15 cellular contexts compared by ENCODE assay signal in the genomic region with DNA sequence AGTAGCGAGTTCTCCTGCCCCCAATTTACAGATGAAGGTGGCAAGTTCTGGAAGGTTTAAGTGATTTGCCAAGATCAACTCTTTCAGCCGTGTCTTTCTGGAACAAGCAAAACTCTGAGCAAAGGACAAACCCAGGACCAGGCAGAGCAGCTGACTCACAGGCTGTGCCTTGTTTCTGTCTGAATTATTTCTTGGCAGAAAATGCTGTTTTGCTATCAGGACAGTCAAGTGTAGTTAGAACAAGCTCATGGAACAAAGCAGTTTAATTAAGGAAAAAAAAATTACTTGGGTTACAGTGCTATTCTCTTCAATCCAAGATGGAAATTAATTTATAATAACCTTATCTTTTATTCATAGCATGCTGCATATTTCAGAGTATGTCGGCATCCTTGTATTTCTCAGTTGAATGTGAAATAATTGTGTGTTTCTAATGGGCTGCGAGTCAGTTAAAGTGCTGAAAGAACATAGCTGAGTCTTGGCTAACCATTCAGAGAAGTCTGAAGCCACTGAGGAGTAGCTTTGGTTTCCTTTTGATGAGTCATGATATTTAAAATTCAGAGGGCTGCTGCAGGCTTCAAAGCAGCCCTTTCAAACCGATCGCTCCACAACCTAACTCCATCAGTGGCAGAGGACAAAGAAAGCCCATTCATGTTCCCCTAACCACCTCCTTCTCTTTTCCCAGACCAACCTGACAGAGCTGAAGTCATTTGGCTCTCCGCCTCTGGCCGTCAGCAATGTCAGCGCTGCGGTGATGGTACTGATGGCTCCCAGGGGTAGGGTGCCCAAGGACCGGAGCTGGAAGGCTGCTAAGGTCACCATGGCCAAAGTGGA.
DNase-seq lines count a peak whose midpoint lies in the region; ATAC-seq, FAIRE-seq and TF ChIP-seq lines count a peak whose summit lies in the region.
"Had no signal": no experiment of that assay in that cellular context is flagged by ENCODE, and none has a peak within 500 bp of the region (broad histone marks: within the 10 kb centered on the region; RNA-seq: fewer than 3 reads in every experiment).

No MANE protein-coding gene starts in this region.

- H3K9me2 ChIP-seq in hepatocyte (replicated peaks; ENCODE audit: insufficient read depth): no peaks in the 10 kb centered on the region

- CTCF ChIA-PET in K562 (lab: Yijun Ruan, JAX; ENCODE audit: low intra/inter-chr PET ratio): no interaction called here

- H2AFZ ChIP-seq in K562 (ENCODE audit: low read depth, low read length): peak overlapping the region; percentile 23; the same call in 1 of the 2 replicates
- no peak overlapping the region for H2AFZ ChIP-seq in hepatocyte

- TF ChIP-seq EP300 in K562 (IDR thresholded peaks at IDR 0.05; ENCODE audit: low read length): no peak

- POLR2A ChIA-PET in K562 (lab: Yijun Ruan, JAX): interaction anchor here (0.6 to 0.7 kb wide), 2 partner anchors 51 to 1903 kb away, joined by 3 read pairs; no protein-coding TSS in a partner anchor

- H3K9me3 ChIP-seq in K562 (replicated peaks; ENCODE audit: control insufficient read depth, insufficient read depth, low read depth, low read length) (no peaks in the 10 kb centered on the region), hepatocyte (ENCODE audit: low read depth) (no peaks in the 10 kb centered on the region)

- H3K36me3 ChIP-seq in K562 (ENCODE audit: control insufficient read depth, insufficient read depth, low read length) (no peaks in the 10 kb centered on the region), hepatocyte (replicated peaks; ENCODE audit: insufficient read depth, low read depth) (no peaks in the 10 kb centered on the region)

- no peak overlapping the region for H3K27ac ChIP-seq in K562 (ENCODE audit: extremely low read depth, low read depth, low read length)
- peak overlapping the region; percentile 27 for H3K27ac ChIP-seq in hepatocyte

- intact Hi-C loops in K562 (cut with micrococcal nuclease): no loop called here

- ATAC-seq in K562: no peak
- ATAC-seq in HG03442 (IDR thresholded peaks at IDR 0.05; ENCODE audit: unreplicated experiment): no peak
- ATAC-seq: activated naive CD8-positive, alpha-beta T cell treated with anti-CD3 and anti-CD28 coated beads, Interleukin-2, amount 50 U/mL, for 24 hours; effector memory CD8-positive, alpha-beta T cell had no signal

- BruUV-seq in K562 (replicated peaks; lab: Mats Ljungman, UMichigan): no TSS peak

- H3K4me2 ChIP-seq in K562 (ENCODE audit: insufficient read depth, low read length): no peak overlapping the region
- H3K4me2 ChIP-seq in hepatocyte: no peak overlapping the region

- TF ChIP-seq POLR2A in K562 (conservative IDR thresholded peaks at IDR 0.05): no peak

- in situ Hi-C loops in K562 (cut with MboI): no loop called here

- no peak for TF ChIP-seq CTCF in K562 (IDR thresholded peaks at IDR 0.05 in 2 of 3, conservative IDR thresholded peaks at IDR 0.05 in 1 of 3; ENCODE audit: insufficient read depth in 2 of 3, low read depth in 1 of 3, low read length in 3 of 3)
- TF ChIP-seq CTCF in hepatocyte (IDR thresholded peaks at IDR 0.05; ENCODE audit: poor library complexity): no peak

- peaks cover 0 to 5% of the 10 kb centered on the region in 2 experiments; a peak in 1 of 5 replicates for H3K27me3 ChIP-seq in K562 (ENCODE audit: control insufficient read depth in 2 of 2, insufficient read depth in 2 of 2, low read length in 2 of 2)
- H3K27me3 ChIP-seq in hepatocyte: no peaks in the 10 kb centered on the region

- H3K4me3 ChIP-seq in K562: no peak overlapping the region
- H3K4me3 ChIP-seq in hepatocyte: no peak overlapping the region

- no peaks in the 10 kb centered on the region for H3K9me1 ChIP-seq in K562 (ENCODE audit: control insufficient read depth, insufficient read depth, low read length)

- H3K79me2 ChIP-seq in K562 (ENCODE audit: control insufficient read depth, insufficient read depth, low read length) (no peaks in the 10 kb centered on the region), hepatocyte (no peaks in the 10 kb centered on the region)

- no peaks in the 10 kb centered on the region for H3K4me1 ChIP-seq in K562 (replicated peaks in 1 of 2; ENCODE audit: control insufficient read depth in 2 of 2, insufficient read depth in 2 of 2, low read length in 2 of 2)
- peaks cover 4% of the 10 kb centered on the region for H3K4me1 ChIP-seq in hepatocyte (ENCODE audit: insufficient read depth)

- FAIRE-seq in K562 (lab: Jason Lieb, UNC): no peak

- 14% methylated on average over 10 of the region's 11 CpGs for WGBS in K562 (ENCODE audit: insufficient coverage, low coverage, missing lambda C conversion rate)
- WGBS in hepatocyte (ENCODE audit: low lambda C conversion rate, missing lambda C conversion rate): 81% methylated on average over 11 of the region's 11 CpGs

- no peak for TF ChIP-seq RAD21 in K562 (CRISPR knock-in tag; conservative IDR thresholded peaks at IDR 0.05 in 1 of 2, IDR thresholded peaks at IDR 0.05 in 1 of 2)

- no peaks in the 10 kb centered on the region for H4K20me1 ChIP-seq in K562 (replicated peaks; ENCODE audit: control insufficient read depth, insufficient read depth, low read length)
- no peaks in the 10 kb centered on the region for H4K20me1 ChIP-seq in hepatocyte (ENCODE audit: insufficient read depth, poor library complexity, severe bottlenecking)

- peak; percentile 17 for DNase-seq in ELF-1 (ENCODE audit: low read depth, low spot score)
- DNase-seq in K562 (ENCODE audit: extremely low read depth in 1 of 4, low spot score in 3 of 4): no peak
- DNase-seq in hepatocyte (ENCODE audit: low spot score): no peak
- peak; percentile 92 for DNase-seq in pons (ENCODE audit: low spot score)
- no peak for DNase-seq in NCI-H2081 treated with DMSO at 0.1 percent for 48 hours (lab: John Stamatoyannopoulos, UW)
- no peak for DNase-seq in activated CD4-positive, CD25-positive, alpha-beta regulatory T cell treated with anti-CD3 and anti-CD28 coated beads, Interleukin-2, amount 50 U/mL, for 72 hours
- no peak for DNase-seq in retina
- DNase-seq: activated naive CD8-positive, alpha-beta T cell treated with anti-CD3 and anti-CD28 coated beads, Interleukin-2, amount 50 U/mL, for 24 hours; AML-193; effector memory CD8-positive, alpha-beta T cell; naive B cell; NCI-H1105; NCI-H748 treated with DMSO at 0.1 percent for 48 hours; SHP77 had no signal

- no peak overlapping the region for H3K9ac ChIP-seq in K562 (ENCODE audit: insufficient read depth in 1 of 2, low read depth in 2 of 2, low read length in 2 of 2)

TF ChIP-seq in K562, 482 proteins besides CTCF, POLR2A, EP300 and RAD21 (continues in another document):
- no peak for TF ChIP-seq PML (IDR thresholded peaks at IDR 0.05; ENCODE audit: low read length)
- no peak for TF ChIP-seq RBM14 (IDR thresholded peaks at IDR 0.05; ENCODE audit: borderline replicate concordance, insufficient read depth, low read depth, low read length)
- no peak for TF ChIP-seq ZNF174 (CRISPR knock-in tag; IDR thresholded peaks at IDR 0.05)
- TF ChIP-seq, protein P1, sequence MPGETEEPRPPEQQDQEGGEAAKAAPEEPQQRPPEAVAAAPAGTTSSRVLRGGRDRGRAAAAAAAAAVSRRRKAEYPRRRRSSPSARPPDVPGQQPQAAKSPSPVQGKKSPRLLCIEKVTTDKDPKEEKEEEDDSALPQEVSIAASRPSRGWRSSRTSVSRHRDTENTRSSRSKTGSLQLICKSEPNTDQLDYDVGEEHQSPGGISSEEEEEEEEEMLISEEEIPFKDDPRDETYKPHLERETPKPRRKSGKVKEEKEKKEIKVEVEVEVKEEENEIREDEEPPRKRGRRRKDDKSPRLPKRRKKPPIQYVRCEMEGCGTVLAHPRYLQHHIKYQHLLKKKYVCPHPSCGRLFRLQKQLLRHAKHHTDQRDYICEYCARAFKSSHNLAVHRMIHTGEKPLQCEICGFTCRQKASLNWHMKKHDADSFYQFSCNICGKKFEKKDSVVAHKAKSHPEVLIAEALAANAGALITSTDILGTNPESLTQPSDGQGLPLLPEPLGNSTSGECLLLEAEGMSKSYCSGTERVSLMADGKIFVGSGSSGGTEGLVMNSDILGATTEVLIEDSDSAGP (CRISPR knock-in tag; IDR thresholded peaks at IDR 0.05): no peak
- TF ChIP-seq ZNF232 (CRISPR knock-in tag; IDR thresholded peaks at IDR 0.05): no peak
- no peak for TF ChIP-seq HDAC1 (IDR thresholded peaks at IDR 0.05)
- TF ChIP-seq MEIS2 (IDR thresholded peaks at IDR 0.05; ENCODE audit: partially characterized antibody): no peak
- no peak for TF ChIP-seq ETV1 (tag; conservative IDR thresholded peaks at IDR 0.05; ENCODE audit: low read depth)
- peak; percentile 76 for TF ChIP-seq C11orf30 (IDR thresholded peaks at IDR 0.05; ENCODE audit: low read depth)
- TF ChIP-seq PHF8 (IDR thresholded peaks at IDR 0.05; ENCODE audit: borderline replicate concordance, low read length): no peak
- no peak for TF ChIP-seq TGIF2 (CRISPR knock-in tag; IDR thresholded peaks at IDR 0.05)
- TF ChIP-seq, protein P2, sequence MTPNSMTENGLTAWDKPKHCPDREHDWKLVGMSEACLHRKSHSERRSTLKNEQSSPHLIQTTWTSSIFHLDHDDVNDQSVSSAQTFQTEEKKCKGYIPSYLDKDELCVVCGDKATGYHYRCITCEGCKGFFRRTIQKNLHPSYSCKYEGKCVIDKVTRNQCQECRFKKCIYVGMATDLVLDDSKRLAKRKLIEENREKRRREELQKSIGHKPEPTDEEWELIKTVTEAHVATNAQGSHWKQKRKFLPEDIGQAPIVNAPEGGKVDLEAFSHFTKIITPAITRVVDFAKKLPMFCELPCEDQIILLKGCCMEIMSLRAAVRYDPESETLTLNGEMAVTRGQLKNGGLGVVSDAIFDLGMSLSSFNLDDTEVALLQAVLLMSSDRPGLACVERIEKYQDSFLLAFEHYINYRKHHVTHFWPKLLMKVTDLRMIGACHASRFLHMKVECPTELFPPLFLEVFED (CRISPR knock-in tag; conservative IDR thresholded peaks at IDR 0.05): no peak

Comparison
In these comparisons a context has a peak if more than half of its experiments do, and no peak if none do; other contexts are left out.
1. DNase-seq: peak in ELF-1 (single experiment) and pons (single experiment); none in K562 (0 of 4), hepatocyte (single experiment), NCI-H2081 treated with DMSO at 0.1 percent for 48 hours (single experiment), activated CD4-positive, CD25-positive, alpha-beta regulatory T cell treated with anti-CD3 and anti-CD28 coated beads, Interleukin-2, amount 50 U/mL, for 72 hours (single experiment) and retina (single experiment).